In the genomic region with DNA sequence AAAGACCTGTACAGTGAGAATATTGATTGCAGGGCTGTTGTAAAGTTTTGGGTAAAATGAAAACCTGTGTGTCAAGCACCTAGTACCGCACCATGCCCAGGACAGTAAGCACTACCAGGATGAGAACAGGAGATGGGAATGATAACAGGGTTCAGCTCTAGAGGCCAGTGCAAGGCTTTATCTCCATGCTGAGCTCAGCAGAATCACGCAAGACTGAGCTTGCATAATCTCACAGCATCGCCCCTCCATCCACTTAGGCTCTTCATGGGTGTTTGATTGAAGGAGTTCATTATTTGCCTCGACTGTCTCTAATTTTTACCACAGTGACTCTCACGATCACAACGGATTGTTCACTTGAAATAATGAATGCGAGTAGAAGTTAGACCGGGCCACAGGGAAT, we compare ENCODE assay signal across 34 cellular contexts. TPM values are rescaled to one million over a fixed set of nuclear protein-coding genes. Genes with fewer than 3 reads are reported as not detected.
"Had no signal": no experiment of that assay in that cellular context is flagged by ENCODE, and none has a peak within 500 bp of the region (broad histone marks: within the 10 kb centered on the region; RNA-seq: fewer than 3 reads in every experiment).

No MANE protein-coding gene starts in this region.

- H3K4me1 ChIP-seq: neural progenitor cell, pancreas, psoas muscle, spleen, stomach, thyroid gland, tibial nerve, upper lobe of left lung, vagina had no signal

- H3K4me3 Mint-ChIP-seq: naive thymus-derived CD4-positive, alpha-beta T cell; natural killer cell; nephron; neural progenitor cell; stimulated activated effector memory CD8-positive, alpha-beta T cell treated with anti-CD3 and anti-CD28 coated beads, Interleukin-12 subunit alpha, Interleukin-12 subunit beta, amount 100 ng/mL, for 72 hours; stimulated activated naive B cell treated with anti-CD40 and anti-IgM and Interleukin-4, amounts not matched to agents 10 μg/mL and 1 μg/mL and 100 μg/mL, for 72 hours; stimulated activated naive CD8-positive, alpha-beta T cell treated with anti-CD3 and anti-CD28 coated beads, Interleukin-15, Interleukin-2, amounts not matched to agents 100 ng/mL and 50 ng/mL, for 24 hours had no signal

- H3K9ac ChIP-seq: neural progenitor cell had no signal

- H3K4me3 ChIP-seq: neural progenitor cell, pancreas, psoas muscle, skin epidermis, smooth muscle cell, spleen, stomach, thoracic aorta, thyroid gland, tibial nerve, upper lobe of left lung, vagina had no signal

- DNase-seq: naive thymus-derived CD4-positive, alpha-beta T cell; natural killer cell; occipital lobe; pancreas; posterior cingulate gyrus; psoas muscle; right cardiac atrium; spleen; stimulated activated CD4-positive, alpha-beta T cell treated with anti-CD3 and anti-CD28 coated beads, Interleukin-12 subunit alpha, Interleukin-12 subunit beta, amount 100 ng/mL, for 4 hours; stimulated activated CD4-positive, alpha-beta T cell treated with anti-CD3 and anti-CD28 coated beads, Interleukin-1b, Interleukin-23, amount 100 ng/mL, for 48 hours; stimulated activated CD4-positive, alpha-beta T cell treated with anti-CD3 and anti-CD28 coated beads, Interleukin-4, amount 100 ng/mL, for 1 hour; stimulated activated CD4-positive, alpha-beta T cell treated with anti-CD3 and anti-CD28 coated beads, Interleukin-4, amount 100 ng/mL, for 4 hours; stimulated activated naive B cell treated with anti-CD40 and anti-IgM and Interleukin-4, amounts not matched to agents 10 μg/mL and 1 μg/mL and 100 μg/mL, for 72 hours; stimulated activated naive CD4-positive, alpha-beta T cell treated with Interleukin-2 at 50 U/mL for 16 hours; stomach; thyroid gland; trophoblast cell; upper lobe of left lung had no signal

- ATAC-seq: naive thymus-derived CD4-positive, alpha-beta T cell; natural killer cell; pancreas; psoas muscle; right cardiac atrium; sciatic nerve; stimulated activated effector memory CD8-positive, alpha-beta T cell treated with anti-CD3 and anti-CD28 coated beads, Interleukin-12 subunit alpha, Interleukin-12 subunit beta, amount 100 ng/mL, for 72 hours; stimulated activated naive B cell treated with anti-CD40 and anti-IgM and Interleukin-4, amounts not matched to agents 10 μg/mL and 1 μg/mL and 100 μg/mL, for 72 hours had no signal

- H3K4me2 ChIP-seq: neural progenitor cell, smooth muscle cell had no signal

- H3K27me3 ChIP-seq: neural progenitor cell, pancreas, spleen, thyroid gland, tibial nerve, upper lobe of left lung, vagina had no signal

- H3K27ac ChIP-seq: neural progenitor cell, pancreas, psoas muscle, skin epidermis, spleen, stomach, thoracic aorta, thyroid gland, tibial nerve, upper lobe of left lung, vagina had no signal

- H3K4me1 Mint-ChIP-seq: natural killer cell; nephron; stimulated activated effector memory CD8-positive, alpha-beta T cell treated with anti-CD3 and anti-CD28 coated beads, Interleukin-12 subunit alpha, Interleukin-12 subunit beta, amount 100 ng/mL, for 72 hours; stimulated activated naive B cell treated with anti-CD40 and anti-IgM and Interleukin-4, amounts not matched to agents 10 μg/mL and 1 μg/mL and 100 μg/mL, for 72 hours had no signal

- FAIRE-seq: pancreas, urothelium cell line had no signal

- H3K9me3 ChIP-seq: pancreas, psoas muscle, spleen, stomach, thoracic aorta, thyroid gland, tibial nerve, upper lobe of left lung, vagina had no signal

- H2AFZ ChIP-seq: neural progenitor cell had no signal

- H3K36me3 Mint-ChIP-seq: naive thymus-derived CD4-positive, alpha-beta T cell; natural killer cell; neural progenitor cell; stimulated activated effector memory CD8-positive, alpha-beta T cell treated with anti-CD3 and anti-CD28 coated beads, Interleukin-12 subunit alpha, Interleukin-12 subunit beta, amount 100 ng/mL, for 72 hours; stimulated activated naive B cell treated with anti-CD40 and anti-IgM and Interleukin-4, amounts not matched to agents 10 μg/mL and 1 μg/mL and 100 μg/mL, for 72 hours had no signal

- H3K36me3 ChIP-seq: neural progenitor cell, pancreas, spleen, stomach, thoracic aorta, thyroid gland, tibial nerve, upper lobe of left lung, vagina had no signal

- H3K27ac Mint-ChIP-seq: naive thymus-derived CD4-positive, alpha-beta T cell; natural killer cell; nephron; neural progenitor cell; progenitor cell of endocrine pancreas; stimulated activated effector memory CD8-positive, alpha-beta T cell treated with anti-CD3 and anti-CD28 coated beads, Interleukin-12 subunit alpha, Interleukin-12 subunit beta, amount 100 ng/mL, for 72 hours; stimulated activated naive B cell treated with anti-CD40 and anti-IgM and Interleukin-4, amounts not matched to agents 10 μg/mL and 1 μg/mL and 100 μg/mL, for 72 hours; stimulated activated naive CD8-positive, alpha-beta T cell treated with anti-CD3 and anti-CD28 coated beads, Interleukin-15, Interleukin-2, amounts not matched to agents 100 ng/mL and 50 ng/mL, for 24 hours had no signal

- H3K9me3 Mint-ChIP-seq: nephron; neural progenitor cell; stimulated activated effector memory CD8-positive, alpha-beta T cell treated with anti-CD3 and anti-CD28 coated beads, Interleukin-12 subunit alpha, Interleukin-12 subunit beta, amount 100 ng/mL, for 72 hours; stimulated activated naive CD8-positive, alpha-beta T cell treated with anti-CD3 and anti-CD28 coated beads, Interleukin-15, Interleukin-2, amounts not matched to agents 100 ng/mL and 50 ng/mL, for 24 hours had no signal

RNA-seq across cellular contexts. Expression of gene ATP13A5, which starts 2.9 kb away (rescaled TPM):
- total RNA-seq: naive thymus-derived CD4-positive, alpha-beta T cell; natural killer cell; osteoblast; psoas muscle; renal cortical epithelial cell; right cardiac atrium; sciatic nerve; smooth muscle cell; spleen; subcutaneous adipose tissue; thoracic aorta; ureter; vagina had no signal
- polyA plus RNA-seq: naive thymus-derived CD4-positive, alpha-beta T cell; smooth muscle cell had no signal
